1 cellular context compared by ENCODE assay signal in the genomic region with DNA sequence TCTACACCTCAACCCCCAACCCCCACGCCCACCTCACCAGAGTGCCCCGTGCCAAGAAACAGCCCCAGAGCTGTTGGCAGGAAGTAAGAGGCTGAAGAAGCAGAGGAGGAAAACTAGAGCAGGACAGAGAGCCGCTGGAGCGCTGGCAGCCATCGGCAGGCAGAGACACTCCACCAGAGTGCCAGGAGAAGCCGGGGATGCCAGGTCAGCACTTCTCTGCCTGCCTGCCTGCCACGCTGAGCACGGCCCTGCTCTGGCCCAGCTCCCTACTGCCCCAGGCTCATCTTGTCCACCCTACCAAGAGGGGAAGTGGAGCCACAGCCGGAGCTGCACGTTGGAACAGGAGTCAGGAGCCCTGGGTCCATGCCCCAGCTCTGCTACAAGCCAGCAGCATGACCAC.
TF ChIP-seq lines count a peak whose summit lies in the region.

No MANE protein-coding gene starts in this region.

TF ChIP-seq in H1, 55 proteins besides CTCF, POLR2A, EP300 and RAD21:
- TF ChIP-seq SRF (IDR thresholded peaks at IDR 0.05; ENCODE audit: low read depth, low read length) (no peak), SAP30 (IDR thresholded peaks at IDR 0.05; ENCODE audit: insufficient read depth, insufficient replicate concordance, low read length) (no peak), MAFK (IDR thresholded peaks at IDR 0.05; ENCODE audit: low read depth, low read length) (no peak), RXRA (IDR thresholded peaks at IDR 0.05; ENCODE audit: insufficient read depth, low read depth, low read length) (no peak), CTBP2 (IDR thresholded peaks at IDR 0.05; ENCODE audit: borderline replicate concordance, insufficient read depth, insufficient read length, low read length) (no peak), KDM4A (IDR thresholded peaks at IDR 0.05; ENCODE audit: low read depth, low read length, severe bottlenecking) (no peak), JUND (IDR thresholded peaks at IDR 0.05; ENCODE audit: low read length) (no peak), NRF1 (IDR thresholded peaks at IDR 0.05; ENCODE audit: low read depth, low read length) (no peak), HDAC6 (IDR thresholded peaks at IDR 0.05; ENCODE audit: low read depth, low read length) (no peak), POU5F1 (IDR thresholded peaks at IDR 0.05; ENCODE audit: low read depth, low read length) (no peak), SP2 (IDR thresholded peaks at IDR 0.05; ENCODE audit: low read length) (no peak), TAF1 (IDR thresholded peaks at IDR 0.05; ENCODE audit: low read depth, low read length) (no peak), RNF2 (IDR thresholded peaks at IDR 0.05; ENCODE audit: borderline replicate concordance, low read depth, low read length, missing control alignments, poor library complexity, severe bottlenecking) (no peak), BRCA1 (IDR thresholded peaks at IDR 0.05; ENCODE audit: low read depth, low read length) (no peak), TAF7 (optimal IDR thresholded peaks at IDR 0.05; ENCODE audit: borderline replicate concordance, low read depth, low read length) (no peak), CBX8 (IDR thresholded peaks at IDR 0.05; ENCODE audit: borderline replicate concordance, low read depth, low read length) (no peak), POLR2AphosphoS5 (IDR thresholded peaks at IDR 0.05; ENCODE audit: low read depth, low read length) (no peak), FOSL1 (IDR thresholded peaks at IDR 0.05; ENCODE audit: insufficient read depth, low read depth, low read length) (no peak), CHD2 (IDR thresholded peaks at IDR 0.05; ENCODE audit: low read length) (no peak)
- TF ChIP-seq, protein P1, sequence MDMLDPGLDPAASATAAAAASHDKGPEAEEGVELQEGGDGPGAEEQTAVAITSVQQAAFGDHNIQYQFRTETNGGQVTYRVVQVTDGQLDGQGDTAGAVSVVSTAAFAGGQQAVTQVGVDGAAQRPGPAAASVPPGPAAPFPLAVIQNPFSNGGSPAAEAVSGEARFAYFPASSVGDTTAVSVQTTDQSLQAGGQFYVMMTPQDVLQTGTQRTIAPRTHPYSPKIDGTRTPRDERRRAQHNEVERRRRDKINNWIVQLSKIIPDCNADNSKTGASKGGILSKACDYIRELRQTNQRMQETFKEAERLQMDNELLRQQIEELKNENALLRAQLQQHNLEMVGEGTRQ (IDR thresholded peaks at IDR 0.05; ENCODE audit: low read length): no peak
